ENCODE assay signal across 1 cellular context in the genomic region with DNA sequence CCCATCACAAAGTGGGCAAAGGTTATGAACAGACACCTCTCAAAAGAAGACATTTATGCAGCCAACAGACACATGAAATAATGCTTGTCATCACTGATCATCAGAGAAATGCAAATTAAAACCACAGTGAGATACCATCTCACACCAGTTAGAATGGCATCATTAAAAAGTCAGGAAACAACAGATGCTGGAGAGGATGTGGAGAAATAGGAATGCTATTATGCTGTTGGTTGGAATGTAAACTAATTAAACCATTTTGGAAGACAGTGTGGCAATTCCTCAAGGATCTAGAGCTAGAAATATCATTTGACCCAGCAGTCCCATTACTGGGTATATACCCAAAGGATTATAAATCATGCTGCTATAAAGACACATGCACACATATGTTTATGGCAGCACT. TPM values are rescaled to one million over a fixed set of nuclear protein-coding genes. Genes with fewer than 3 reads are reported as not detected.
"Had no signal": no experiment of that assay in that cellular context is flagged by ENCODE, and none has a peak within 500 bp of the region (broad histone marks: within the 10 kb centered on the region; RNA-seq: fewer than 3 reads in every experiment).

No MANE protein-coding gene starts in this region.

RNA-seq across cellular contexts. Expression of a gene that starts 14.1 kb away (rescaled TPM):
- polyA plus RNA-seq: immature natural killer cell had no signal
